24 cellular contexts compared by ENCODE assay signal in genomic region chr13:52137489-52137888, GRCh38. TPM values are rescaled to one million over a fixed set of nuclear protein-coding genes. Genes with fewer than 3 reads are reported as not detected.
"Had no signal": no experiment of that assay in that cellular context is flagged by ENCODE, and none has a peak within 500 bp of the region (broad histone marks: within the 10 kb centered on the region; RNA-seq: fewer than 3 reads in every experiment).

No MANE protein-coding gene starts in this region.

- H3K27ac Mint-ChIP-seq: IgD-negative memory B cell had no signal

- H3K27me3 Mint-ChIP-seq: IgD-negative memory B cell had no signal

- DNase-seq: Kasumi-1; MM.1S; NCI-H1092 treated with DMSO at 0.1 percent for 48 hours; NCI-H1436; NCI-H187; NCI-H2029; NCI-H2081 treated with DMSO at 0.1 percent for 48 hours; NCI-H2227 treated with DMSO at 0.1 percent for 48 hours; NCI-H446; NCI-H510A; NCI-H524 treated with DMSO at 0.1 percent for 48 hours; NCI-H69; NCI-H774; NK-92 treated with Interleukin-12 subunit alpha and Interleukin-12 subunit beta, amount 100 ng/mL, for 24 hours; PC-3; SHP77; SK-N-SH; SW 1271 had no signal

- H3K9me3 Mint-ChIP-seq: IgD-negative memory B cell had no signal

- H3K4me3 Mint-ChIP-seq: IgD-negative memory B cell had no signal

- H3K27ac ChIP-seq: HL-60, KMS-11, RWPE1 had no signal

- H3K9ac ChIP-seq: KMS-11, SK-N-SH had no signal

- H3K4me3 ChIP-seq: K562 had no signal

- H3K9me3 ChIP-seq: SK-N-SH had no signal

- H3K4me2 ChIP-seq: KMS-11, SK-N-SH had no signal

- H3K4me1 Mint-ChIP-seq: IgD-negative memory B cell had no signal

RNA-seq across cellular contexts. Expression of gene NEK5, which starts 8.6 kb away (rescaled TPM):
- total RNA-seq: M059J had no signal
